ENCODE assay signal across 18 cellular contexts in genomic region chr10:124962421-124962820, GRCh38.
"Had no signal": no experiment of that assay in that cellular context is flagged by ENCODE, and none has a peak within 500 bp of the region (broad histone marks: within the 10 kb centered on the region; RNA-seq: fewer than 3 reads in every experiment).

No MANE protein-coding gene starts in this region.

- DNase-seq: activated B cell treated with CpG ODN at 0.5 μM for 24 hours; activated CD4-positive, alpha-beta T cell treated with anti-CD3 and anti-CD28 coated beads for 36 hours; activated CD4-positive, alpha-beta T cell treated with anti-CD3 and anti-CD28 coated beads, Interleukin-2, amount 50 U/mL, for 48 hours; activated naive CD4-positive, alpha-beta T cell treated with Interleukin-2 at 50 U/mL for 16 hours; activated naive CD8-positive, alpha-beta T cell treated with anti-CD3 and anti-CD28 coated beads for 36 hours; activated T-cell treated with anti-CD3 and anti-CD28 coated beads, Interleukin-2, amount 50 U/mL, for 48 hours; foreskin keratinocyte; lower lobe of right lung; naive thymus-derived CD4-positive, alpha-beta T cell; occipital lobe; posterior cingulate gyrus; retina; stimulated activated CD4-positive, alpha-beta T cell treated with anti-CD3 and anti-CD28 coated beads, Interleukin-12 subunit alpha, Interleukin-12 subunit beta, amount 100 ng/mL, for 4 hours; stimulated activated CD4-positive, alpha-beta T cell treated with anti-CD3 and anti-CD28 coated beads, Interleukin-4, amount 100 ng/mL, for 4 hours; substantia nigra; thyroid gland had no signal

- ATAC-seq: activated CD4-positive, alpha-beta T cell treated with anti-CD3 and anti-CD28 coated beads for 36 hours; left lobe of liver; lower lobe of right lung; naive thymus-derived CD4-positive, alpha-beta T cell had no signal

- H3K4me3 ChIP-seq: lower lobe of right lung, thyroid gland had no signal

- H3K27me3 ChIP-seq: foreskin keratinocyte, thyroid gland had no signal

- H3K36me3 ChIP-seq: thyroid gland had no signal

- H3K9me3 ChIP-seq: lower lobe of right lung, thyroid gland had no signal

- H3K4me1 ChIP-seq: foreskin keratinocyte had no signal

- H3K27ac ChIP-seq: epithelial cell of prostate, foreskin keratinocyte, lower lobe of right lung, thyroid gland had no signal
